Comparison of ENCODE assay signal across 29 cellular contexts in genomic region chr3:106161236-106161635, GRCh38.
DNase-seq lines count a peak whose midpoint lies in the region; ATAC-seq and TF ChIP-seq lines count a peak whose summit lies in the region.
"Had no signal": no experiment of that assay in that cellular context is flagged by ENCODE, and none has a peak within 500 bp of the region (broad histone marks: within the 10 kb centered on the region; RNA-seq: fewer than 3 reads in every experiment).

No MANE protein-coding gene starts in this region.

- H3K79me2 ChIP-seq in DND-41 (ENCODE audit: insufficient read depth, low read length), result no peaks in the 10 kb centered on the region
- H3K79me2 ChIP-seq: parathyroid adenoma had no signal

- H3K4me1 ChIP-seq in DND-41 (ENCODE audit: insufficient read depth, low read length), result no peaks in the 10 kb centered on the region
- no peaks in the 10 kb centered on the region for H3K4me1 ChIP-seq in heart right ventricle
- H3K4me1 ChIP-seq: BLaER1 treated with 17β-estradiol and CSF1 and Interleukin-3, amounts not matched to agents 10 nM and 100 nM; parathyroid adenoma had no signal

- no peak overlapping the region for H3K9ac ChIP-seq in DND-41 (ENCODE audit: low read depth, low read length)
- H3K9ac ChIP-seq: BLaER1 treated with 17β-estradiol and CSF1 and Interleukin-3, amounts not matched to agents 10 nM and 100 nM; parathyroid adenoma had no signal

- WGBS in heart right ventricle, 2 donors, result 61 to 65% methylated on average over 4 of the region's 4 CpGs

- no peaks in the 10 kb centered on the region for H4K20me1 ChIP-seq in DND-41 (ENCODE audit: insufficient read depth, low read length)
- H4K20me1 ChIP-seq: BLaER1 treated with 17β-estradiol and CSF1 and Interleukin-3, amounts not matched to agents 10 nM and 100 nM had no signal

- ATAC-seq in DND-41 (ENCODE audit: insufficient read depth, low read depth) (0 out of 3 replicates have a peak, but pooled peaks have one; percentile 31), HG03565 (IDR thresholded peaks at IDR 0.05; ENCODE audit: unreplicated experiment) (no peak), heart right ventricle (no peak)
- ATAC-seq: activated CD4-positive, CD25-positive, alpha-beta regulatory T cell treated with anti-CD3 and anti-CD28 coated beads, Interleukin-2, amount 50 U/mL, for 24 hours; esophagus mucosa; SK-N-SH treated with all-trans-retinoic acid at 6 μM for 48 hours; stimulated activated naive B cell treated with anti-CD40 and anti-IgM and Interleukin-4, amounts not matched to agents 10 μg/mL and 1 μg/mL and 100 μg/mL, for 72 hours had no signal

- TF ChIP-seq CTCF in DND-41 (IDR thresholded peaks at IDR 0.05; ENCODE audit: borderline replicate concordance, extremely low read depth, low read length, poor library complexity, severe bottlenecking) (no peak), heart right ventricle (IDR thresholded peaks at IDR 0.05) (no peak)

- H3K36me3 ChIP-seq in DND-41 (ENCODE audit: insufficient read depth, low read length) (no peaks in the 10 kb centered on the region), heart right ventricle (no peaks in the 10 kb centered on the region)
- H3K36me3 ChIP-seq: adrenal gland; BLaER1 treated with 17β-estradiol and CSF1 and Interleukin-3, amounts not matched to agents 10 nM and 100 nM had no signal

- H3K9me3 ChIP-seq in DND-41 (ENCODE audit: insufficient read depth, low read length, severe bottlenecking), result no peaks in the 10 kb centered on the region
- peaks cover 0 to 16% (median 0%) of the 10 kb centered on the region in 11 donors for H3K9me3 ChIP-seq in heart right ventricle
- H3K9me3 ChIP-seq: adrenal gland had no signal

- no peak overlapping the region for H2AFZ ChIP-seq in DND-41 (ENCODE audit: low read depth, low read length)
- H2AFZ ChIP-seq: parathyroid adenoma had no signal

- H3K4me2 ChIP-seq in DND-41 (ENCODE audit: insufficient read depth, low read length), result no peak overlapping the region
- H3K4me2 ChIP-seq: BLaER1 treated with 17β-estradiol and CSF1 and Interleukin-3, amounts not matched to agents 10 nM and 100 nM had no signal

- no peak for DNase-seq in DND-41
- peak; percentile 18 for DNase-seq in Jurkat, Clone E6-1 (ENCODE audit: low read depth, low spot score)
- peak; percentile 83 for DNase-seq in NCI-H2171 treated with DMSO at 0.1 percent for 48 hours (lab: John Stamatoyannopoulos, UW)
- peak; percentile 67 for DNase-seq in left kidney (ENCODE audit: low read depth, low spot score)
- DNase-seq in NCI-H2196 treated with DMSO at 0.1 percent for 48 hours (lab: John Stamatoyannopoulos, UW; ENCODE audit: unreplicated experiment), result no peak
- DNase-seq in heart right ventricle, result no peak
- DNase-seq: activated CD4-positive, alpha-beta T cell treated with anti-CD3 and anti-CD28 coated beads, Interleukin-2, amount 50 U/mL, for 48 hours; activated CD8-positive, alpha-beta memory T cell treated with anti-CD3 and anti-CD28 coated beads, Interleukin-2, amount 50 U/mL, for 4 hours; activated naive CD4-positive, alpha-beta T cell treated with Interleukin-2 at 50 U/mL for 16 hours; adrenal gland; cerebellar nuclear complex; DMS79; GF-D8; head of caudate nucleus; kidney glomerular epithelial cell; NCI-H1694 treated with DMSO at 0.1 percent for 48 hours; NCI-H446; OCI-M1; stimulated activated naive B cell treated with anti-CD40 and anti-IgM and Interleukin-4, amounts not matched to agents 10 μg/mL and 1 μg/mL and 100 μg/mL, for 72 hours; substantia nigra; T-helper 2 cell; trophoblast cell had no signal

- H3K27ac ChIP-seq in DND-41 (ENCODE audit: low read length), result no peak overlapping the region
- H3K27ac ChIP-seq in heart right ventricle, result no peak overlapping the region
- H3K27ac ChIP-seq: adrenal gland; BLaER1 treated with 17β-estradiol and CSF1 and Interleukin-3, amounts not matched to agents 10 nM and 100 nM; parathyroid adenoma; skin epidermis had no signal

- H3K27me3 ChIP-seq in DND-41 (ENCODE audit: insufficient read depth, low read length, poor library complexity) (no peaks in the 10 kb centered on the region), heart right ventricle (no peaks in the 10 kb centered on the region)
- H3K27me3 ChIP-seq: adrenal gland; BLaER1 treated with 17β-estradiol and CSF1 and Interleukin-3, amounts not matched to agents 10 nM and 100 nM had no signal

- no peak overlapping the region for H3K4me3 ChIP-seq in DND-41 (ENCODE audit: low read depth in 1 of 2, low read length in 2 of 2)
- no peak overlapping the region for H3K4me3 ChIP-seq in Jurkat, Clone E6-1 (ENCODE audit: low read length)
- no peak overlapping the region for H3K4me3 ChIP-seq in heart right ventricle
- H3K4me3 ChIP-seq: adrenal gland; BLaER1 treated with 17β-estradiol and CSF1 and Interleukin-3, amounts not matched to agents 10 nM and 100 nM; skin epidermis had no signal

- intact Hi-C loops in heart right ventricle (cut with DNase I), result no loop called here

Comparison
In these comparisons a context has a peak if more than half of its experiments do, and no peak if none do; other contexts are left out.
1. DNase-seq: peak in Jurkat, Clone E6-1 (single experiment), NCI-H2171 treated with DMSO at 0.1 percent for 48 hours (single experiment) and left kidney (single experiment); none in DND-41 (single experiment), NCI-H2196 treated with DMSO at 0.1 percent for 48 hours (single experiment) and heart right ventricle (0 of 2).